In genomic region chr14:100587248-100587762, GRCh38 we compare ENCODE assay signal across 8 cellular contexts. TPM values are rescaled to one million over a fixed set of nuclear protein-coding genes. Genes with fewer than 3 reads are reported as not detected.
DNase-seq lines count a peak whose midpoint lies in the region; FAIRE-seq and TF ChIP-seq lines count a peak whose summit lies in the region.

BEGAIN (minus strand) TSS chr14:100587417; CDS start chr14:100587290, 127 bp downstream.

- H3K4me1 ChIP-seq in astrocyte (ENCODE audit: insufficient read depth, low read length) (peaks cover 5% of the 10 kb centered on the region), subcutaneous abdominal adipose tissue (ENCODE audit: control insufficient read depth in 5 of 5, insufficient read depth in 5 of 5, low read length in 5 of 5) (peaks cover 0 to 20% (median 13%) of the 10 kb centered on the region in 5 donors), Karpas-422 (ENCODE audit: low read length) (no peaks in the 10 kb centered on the region)

- H3K36me3 ChIP-seq in astrocyte (ENCODE audit: insufficient read depth, low read length): no peaks in the 10 kb centered on the region
- no peaks in the 10 kb centered on the region for H3K36me3 ChIP-seq in kidney epithelial cell (ENCODE audit: control insufficient read depth, insufficient read depth, low read length)
- no peaks in the 10 kb centered on the region for H3K36me3 ChIP-seq in subcutaneous abdominal adipose tissue (ENCODE audit: control insufficient read depth in 5 of 5, insufficient read depth in 5 of 5, low read length in 5 of 5)
- no peaks in the 10 kb centered on the region for H3K36me3 ChIP-seq in Karpas-422 (ENCODE audit: insufficient read depth, low read length)

- peak within 1 kb of the TSS; percentile 46 for H3K27ac Mint-ChIP-seq in T-helper 2 cell treated with Interferon-gamma antibody and Interleukin-4, amounts not matched to agents 5 μg/mL and 100 μg/mL, for 36 hours
- H3K27ac Mint-ChIP-seq in astrocyte (ENCODE audit: unreplicated experiment): no peak within 1 kb of the TSS

- no peaks in the 10 kb centered on the region for H3K9me3 ChIP-seq in astrocyte (ENCODE audit: insufficient read depth, low read depth, low read length)
- no peaks in the 10 kb centered on the region for H3K9me3 ChIP-seq in subcutaneous abdominal adipose tissue (ENCODE audit: control insufficient read depth in 5 of 5, low read length in 5 of 5)
- no peaks in the 10 kb centered on the region for H3K9me3 ChIP-seq in Karpas-422 (ENCODE audit: low read length)

- DNase-seq in T-helper 2 cell treated with Interferon-gamma antibody and Interleukin-4, amounts not matched to agents 5 μg/mL and 100 μg/mL, for 36 hours (ENCODE audit: low spot score): no peak
- no peak for DNase-seq in T-helper 2 cell
- no peak for DNase-seq in astrocyte (ENCODE audit: low read depth)
- DNase-seq in kidney epithelial cell (ENCODE audit: low read depth): no peak
- DNase-seq in stimulated activated CD4-positive, alpha-beta T cell treated with anti-CD3 and anti-CD28 coated beads, Interleukin-15, amount 100 ng/mL, for 24 hours: no peak
- DNase-seq in Karpas-422: no peak
- no peak for DNase-seq in D341Med (ENCODE audit: low spot score)

- H3K36me3 Mint-ChIP-seq in T-helper 2 cell treated with Interferon-gamma antibody and Interleukin-4, amounts not matched to agents 5 μg/mL and 100 μg/mL, for 36 hours (ENCODE audit: low read depth): no peaks in the 10 kb centered on the region
- no peaks in the 10 kb centered on the region for H3K36me3 Mint-ChIP-seq in astrocyte (ENCODE audit: low read depth, unreplicated experiment)

- peak within 1 kb of the TSS; percentile 73 for H3K4me3 Mint-ChIP-seq in T-helper 2 cell treated with Interferon-gamma antibody and Interleukin-4, amounts not matched to agents 5 μg/mL and 100 μg/mL, for 36 hours
- H3K4me3 Mint-ChIP-seq in astrocyte (ENCODE audit: unreplicated experiment): peak within 1 kb of the TSS; percentile 76

- H3K27me3 ChIP-seq in astrocyte (ENCODE audit: insufficient read depth, low read length) (peaks cover 12% of the 10 kb centered on the region), kidney epithelial cell (ENCODE audit: control insufficient read depth, insufficient read depth, low read length) (peaks cover 41% of the 10 kb centered on the region), subcutaneous abdominal adipose tissue (ENCODE audit: control insufficient read depth in 5 of 5, insufficient read depth in 4 of 5, low read length in 5 of 5) (peaks cover 11 to 45% (median 35%) of the 10 kb centered on the region in 5 donors), Karpas-422 (ENCODE audit: low read length) (no peaks in the 10 kb centered on the region)

- peak within 1 kb of the TSS; percentile 38 for H3K9ac ChIP-seq in astrocyte (ENCODE audit: low read length)
- no peak within 1 kb of the TSS for H3K9ac ChIP-seq in subcutaneous abdominal adipose tissue (ENCODE audit: low read length in 5 of 5)
- H3K9ac ChIP-seq in Karpas-422 (ENCODE audit: low read length): no peak within 1 kb of the TSS

- FAIRE-seq in astrocyte (lab: Jason Lieb, UNC): no peak

- H3K27me3 Mint-ChIP-seq in T-helper 2 cell treated with Interferon-gamma antibody and Interleukin-4, amounts not matched to agents 5 μg/mL and 100 μg/mL, for 36 hours (ENCODE audit: low read depth): peaks cover 27% of the 10 kb centered on the region
- H3K27me3 Mint-ChIP-seq in astrocyte (ENCODE audit: low read depth, unreplicated experiment): peaks cover 71% of the 10 kb centered on the region

- H3K79me2 ChIP-seq in astrocyte (ENCODE audit: insufficient read depth, low read length) (no peaks in the 10 kb centered on the region), Karpas-422 (ENCODE audit: low read length) (no peaks in the 10 kb centered on the region)

- H4K20me1 ChIP-seq in astrocyte (ENCODE audit: insufficient read depth, low read length) (no peaks in the 10 kb centered on the region), Karpas-422 (ENCODE audit: insufficient read depth, low read depth, low read length) (no peaks in the 10 kb centered on the region; the same call in 1 of the 2 replicates)

- TF ChIP-seq CTCF in astrocyte (IDR thresholded peaks at IDR 0.05; ENCODE audit: insufficient read depth, low read depth, low read length) (no peak), kidney epithelial cell (IDR thresholded peaks at IDR 0.05; ENCODE audit: insufficient read depth, low read length, poor library complexity, severe bottlenecking) (no peak)

- H2AFZ ChIP-seq in astrocyte (ENCODE audit: low read depth, low read length) (peak within 1 kb of the TSS; percentile 96), Karpas-422 (ENCODE audit: low read length) (no peak within 1 kb of the TSS)

- H3K4me2 ChIP-seq in astrocyte (ENCODE audit: low read length) (peak within 1 kb of the TSS; percentile 93), Karpas-422 (ENCODE audit: low read depth, low read length, poor library complexity, severe bottlenecking) (no peak within 1 kb of the TSS)

- H3K9me3 Mint-ChIP-seq in T-helper 2 cell treated with Interferon-gamma antibody and Interleukin-4, amounts not matched to agents 5 μg/mL and 100 μg/mL, for 36 hours: no peaks in the 10 kb centered on the region
- H3K9me3 Mint-ChIP-seq in astrocyte (ENCODE audit: unreplicated experiment): peaks cover 3% of the 10 kb centered on the region

- H3K27ac ChIP-seq in astrocyte (ENCODE audit: low read depth, low read length) (no peak within 1 kb of the TSS), subcutaneous abdominal adipose tissue (ENCODE audit: low read depth, low read length) (no peak within 1 kb of the TSS), Karpas-422 (ENCODE audit: low read length) (no peak within 1 kb of the TSS)

- H3K9me2 ChIP-seq in Karpas-422 (replicated peaks; ENCODE audit: insufficient read depth, low read length): no peaks in the 10 kb centered on the region

- H3K4me1 Mint-ChIP-seq in T-helper 2 cell treated with Interferon-gamma antibody and Interleukin-4, amounts not matched to agents 5 μg/mL and 100 μg/mL, for 36 hours (ENCODE audit: low read depth): peaks cover 3% of the 10 kb centered on the region
- H3K4me1 Mint-ChIP-seq in astrocyte (ENCODE audit: low read depth, unreplicated experiment): no peaks in the 10 kb centered on the region

- peak within 1 kb of the TSS; percentile 66 for H3K4me3 ChIP-seq in astrocyte (ENCODE audit: insufficient read depth, low read depth, low read length)
- peak within 1 kb of the TSS; percentile 47 for H3K4me3 ChIP-seq in kidney epithelial cell (ENCODE audit: low read depth, low read length)
- H3K4me3 ChIP-seq in subcutaneous abdominal adipose tissue (ENCODE audit: low read depth in 1 of 5, low read length in 5 of 5): peak within 1 kb of the TSS in 4 of 5 donors; percentile 36 to 61 (median 52)
- H3K4me3 ChIP-seq in Karpas-422 (ENCODE audit: low read length): no peak within 1 kb of the TSS

RNA-seq across cellular contexts. Expression of gene BEGAIN, which starts in this region (rescaled TPM):
- total RNA-seq in astrocyte (0.54 and 0.89 TPM in 2 replicates), kidney epithelial cell (3.2 and 9.3 TPM in 2 replicates)
- 0.47 TPM in 1 of 2 replicates, not detected in the other for total RNA-seq in Karpas-422 (2014; rRNA removed; shearing (Covaris generic); ENCODE audit: low replicate concordance)
